ENCODE assay signal across 10 cellular contexts in the genomic region with DNA sequence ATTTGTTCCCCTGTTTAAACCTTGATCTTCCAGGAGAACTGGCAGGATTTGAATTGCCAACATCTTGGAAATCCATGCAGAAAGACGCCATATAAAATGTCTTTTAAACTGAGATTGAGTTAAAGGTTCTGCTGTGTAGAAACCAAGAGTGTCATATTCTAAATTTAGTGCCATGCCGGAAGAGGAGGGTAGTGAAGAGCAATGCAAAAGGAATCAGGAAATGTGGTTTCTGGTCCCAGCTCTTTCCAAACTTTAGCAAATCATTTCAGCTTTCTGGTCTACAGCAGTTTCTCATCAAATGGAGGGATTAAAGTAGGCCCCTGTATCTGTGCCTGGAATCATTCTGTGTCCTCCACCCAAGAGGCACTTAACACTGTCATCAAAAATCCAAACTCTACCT.
DNase-seq lines count a peak whose midpoint lies in the region; FAIRE-seq and TF ChIP-seq lines count a peak whose summit lies in the region.
"Had no signal": no experiment of that assay in that cellular context is flagged by ENCODE, and none has a peak within 500 bp of the region (broad histone marks: within the 10 kb centered on the region; RNA-seq: fewer than 3 reads in every experiment).

No MANE protein-coding gene starts in this region.

- FAIRE-seq in RCC 7860 (lab: Jason Lieb, UNC), result no peak
- no peak for FAIRE-seq in GM12891 (lab: Jason Lieb, UNC)

- CTCF ChIA-PET in MCF 10A (lab: Yijun Ruan, JAX), result no interaction called here

- no peaks in the 10 kb centered on the region for H3K27me3 Mint-ChIP-seq in MCF 10A (ENCODE audit: insufficient read depth, unreplicated experiment)

- H3K4me1 ChIP-seq in breast epithelium (no peaks in the 10 kb centered on the region), tibial artery (peaks cover 0 to 31% (median 16%) of the 10 kb centered on the region in 4 donors)

- peaks cover 6% of the 10 kb centered on the region for H3K36me3 Mint-ChIP-seq in MCF 10A (ENCODE audit: insufficient read depth, unreplicated experiment)

- POLR2A ChIA-PET in MCF 10A (lab: Yijun Ruan, JAX), result interaction anchor here (0.9 to 1.5 kb wide), 4 partner anchors 11 to 73 kb away, joined by 3 to 4 read pairs (median 3); no protein-coding TSS in a partner anchor

- no peak for TF ChIP-seq CTCF in MCF 10A (IDR thresholded peaks at IDR 0.05; ENCODE audit: unreplicated experiment)
- no peak for TF ChIP-seq CTCF in breast epithelium (IDR thresholded peaks at IDR 0.05)
- no peak for TF ChIP-seq CTCF in fibroblast of pulmonary artery (IDR thresholded peaks at IDR 0.05; ENCODE audit: low read length, missing control alignments)
- no peak for TF ChIP-seq CTCF in tibial artery (IDR thresholded peaks at IDR 0.05)

- H3K4me1 Mint-ChIP-seq in MCF 10A (ENCODE audit: insufficient read depth, unreplicated experiment), result peaks cover 5% of the 10 kb centered on the region

- H3K36me3 ChIP-seq in breast epithelium (no peaks in the 10 kb centered on the region), tibial artery (no peaks in the 10 kb centered on the region), MG63 (no peaks in the 10 kb centered on the region)
- H3K36me3 ChIP-seq: WERI-Rb-1 had no signal

- intact Hi-C loops in MCF 10A (cut with micrococcal nuclease) (no loop called here), breast epithelium (cut with DNase I; ENCODE audit: low total_unique reads) (no loop called here), tibial artery (cut with DNase I; ENCODE audit: low total_unique reads) (no loop called here)

- TF ChIP-seq POLR2A in breast epithelium (IDR thresholded peaks at IDR 0.05) (no peak), GM12891 (IDR thresholded peaks at IDR 0.05; ENCODE audit: low read depth, low read length) (no peak)

- H3K4me3 ChIP-seq in breast epithelium, result no peak overlapping the region
- H3K4me3 ChIP-seq in fibroblast of pulmonary artery (replicated peaks; ENCODE audit: low read depth, low read length), result no peak overlapping the region
- no peak overlapping the region for H3K4me3 ChIP-seq in tibial artery
- H3K4me3 ChIP-seq in MG63, result no peak overlapping the region
- H3K4me3 ChIP-seq: skin epidermis had no signal

- H3K27ac ChIP-seq in breast epithelium, result no peak overlapping the region
- peak overlapping the region; percentile 52 to 53 for H3K27ac ChIP-seq in tibial artery
- H3K27ac ChIP-seq: WERI-Rb-1 had no signal

- no TSS peak for BruUV-seq in MCF 10A (replicated peaks; lab: Mats Ljungman, UMichigan)

- H3K27ac Mint-ChIP-seq in MCF 10A (ENCODE audit: low read depth, unreplicated experiment), result peak overlapping the region; percentile 14

- no peak overlapping the region for H3K4me3 Mint-ChIP-seq in MCF 10A (ENCODE audit: unreplicated experiment)

- no peaks in the 10 kb centered on the region for H3K9me3 ChIP-seq in breast epithelium
- H3K9me3 ChIP-seq in tibial artery, result no peaks in the 10 kb centered on the region
- peaks cover 7% of the 10 kb centered on the region; the same call in 1 of the 2 replicates for H3K9me3 ChIP-seq in MG63

- H3K27me3 ChIP-seq in breast epithelium (no peaks in the 10 kb centered on the region), tibial artery (no peaks in the 10 kb centered on the region), MG63 (no peaks in the 10 kb centered on the region)

- H3K9me3 Mint-ChIP-seq in MCF 10A (ENCODE audit: unreplicated experiment), result no peaks in the 10 kb centered on the region

- DNase-seq in MCF 10A (ENCODE audit: unreplicated experiment) (peak; percentile 62), breast epithelium (ENCODE audit: low spot score in 2 of 2) (no peak), RCC 7860 (ENCODE audit: low spot score) (peak; percentile 25), fibroblast of pulmonary artery (ENCODE audit: low read depth) (peak; percentile 85), tibial artery (no peak), MG63 (no peak), GM12891 (ENCODE audit: insufficient read length, low spot score) (no peak), foreskin melanocyte (no peak)
- DNase-seq: WERI-Rb-1 had no signal

TF ChIP-seq in GM12891, 5 proteins besides CTCF, POLR2A, EP300 and RAD21:
- TF ChIP-seq PAX5 (IDR thresholded peaks at IDR 0.05; ENCODE audit: insufficient read depth, low read length, severe bottlenecking) (no peak), POU2F2 (IDR thresholded peaks at IDR 0.05; ENCODE audit: low read depth, low read length) (no peak), SPI1 (IDR thresholded peaks at IDR 0.05; ENCODE audit: low read depth, low read length) (no peak), TAF1 (IDR thresholded peaks at IDR 0.05; ENCODE audit: low read depth, low read length) (no peak), POLR2AphosphoS5 (IDR thresholded peaks at IDR 0.05; ENCODE audit: low read depth, low read length) (no peak)

Comparison
In these comparisons a context has a peak if more than half of its experiments do, and no peak if none do; other contexts are left out.
1. DNase-seq: peak in MCF 10A (single experiment), RCC 7860 (single experiment) and fibroblast of pulmonary artery (single experiment); none in breast epithelium (0 of 2), tibial artery (0 of 2), MG63 (single experiment), GM12891 (single experiment) and foreskin melanocyte (single experiment).
2. H3K27ac ChIP-seq: peak in tibial artery (2 of 2); none in breast epithelium (0 of 2).